ENCODE assay signal across 26 cellular contexts in the genomic region with DNA sequence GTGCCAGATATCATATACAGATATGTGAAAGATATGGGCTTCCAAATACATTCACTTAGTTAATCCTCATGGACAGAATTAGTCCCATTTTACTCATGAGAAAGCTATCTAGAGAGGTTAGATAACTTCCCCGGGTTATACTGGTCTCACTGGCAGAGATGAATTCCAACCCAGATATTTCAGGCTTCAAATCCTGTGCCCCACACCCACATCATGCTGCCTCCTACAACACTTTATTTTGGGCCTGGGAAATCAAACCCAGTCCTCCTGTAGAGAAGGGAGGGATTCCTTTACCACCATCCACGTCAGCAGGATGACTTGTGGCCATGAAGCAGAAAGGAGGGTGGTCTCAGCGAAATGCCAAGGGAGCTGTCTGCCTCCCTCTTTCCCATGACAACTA.
"Had no signal": no experiment of that assay in that cellular context is flagged by ENCODE, and none has a peak within 500 bp of the region (broad histone marks: within the 10 kb centered on the region; RNA-seq: fewer than 3 reads in every experiment).

No MANE protein-coding gene starts in this region.

- H3K4me1 ChIP-seq: stomach, suprapubic skin, testis, thyroid gland, tibial artery, tibial nerve, transverse colon, upper lobe of left lung, upper lobe of right lung, uterus, vagina had no signal

- H3K27me3 ChIP-seq: stomach, suprapubic skin, testis, thyroid gland, tibial artery, tibial nerve, transverse colon, upper lobe of left lung, upper lobe of right lung, uterus, vagina had no signal

- H3K4me3 ChIP-seq: stomach, suprapubic skin, testis, thoracic aorta, thyroid gland, tibial artery, tibial nerve, transverse colon, upper lobe of left lung, upper lobe of right lung, uterus, vagina had no signal

- H3K9me3 ChIP-seq: stomach, suprapubic skin, testis, thoracic aorta, thyroid gland, tibial artery, transverse colon, upper lobe of left lung, upper lobe of right lung, uterus, vagina had no signal

- H3K27ac ChIP-seq: stomach, suprapubic skin, testis, thoracic aorta, thyroid gland, tibial artery, tibial nerve, transverse colon, upper lobe of left lung, upper lobe of right lung, uterus, vagina had no signal

- ATAC-seq: stimulated activated effector memory CD8-positive, alpha-beta T cell treated with anti-CD3 and anti-CD28 coated beads, Interleukin-12 subunit alpha, Interleukin-12 subunit beta, amount 100 ng/mL, for 72 hours; stimulated activated memory B cell treated with anti-CD40 and anti-IgM and Interleukin-4, amounts not matched to agents 10 μg/mL and 1 μg/mL and 100 μg/mL, for 72 hours; stimulated activated naive B cell treated with anti-CD40 and anti-IgM and Interleukin-4, amounts not matched to agents 10 μg/mL and 1 μg/mL and 100 μg/mL, for 72 hours; stimulated activated naive CD8-positive, alpha-beta T cell treated with anti-CD3 and anti-CD28 coated beads, Interleukin-15, amount 100 ng/mL, for 72 hours; stimulated activated naive CD8-positive, alpha-beta T cell treated with anti-CD3 and anti-CD28 coated beads, Interleukin-15, Interleukin-2, amounts not matched to agents 100 U/mL and 50 U/mL, for 24 hours; upper lobe of right lung had no signal

- DNase-seq: stimulated activated CD4-positive, alpha-beta T cell treated with anti-CD3 and anti-CD28 coated beads, Interleukin-2, amount 100 ng/mL, for 48 hours; stimulated activated CD4-positive, alpha-beta T cell treated with anti-CD3 and anti-CD28 coated beads, Interleukin-4, amount 100 ng/mL, for 1 hour; stimulated activated CD4-positive, alpha-beta T cell treated with anti-CD3 and anti-CD28 coated beads, Interleukin-4, amount 100 ng/mL, for 24 hours; stimulated activated CD4-positive, alpha-beta T cell treated with anti-CD3 and anti-CD28 coated beads, Interleukin-4, amount 100 ng/mL, for 4 hours; stimulated activated CD8-positive, alpha-beta memory T cell treated with anti-CD3 and anti-CD28 coated beads, Interleukin-4, amount 100 ng/mL, for 48 hours; stimulated activated naive B cell treated with anti-CD40 and anti-IgM and Interleukin-4, amounts not matched to agents 10 μg/mL and 1 μg/mL and 100 μg/mL, for 72 hours; stimulated activated naive CD4-positive, alpha-beta T cell; stimulated activated naive CD4-positive, alpha-beta T cell treated with Interleukin-2 at 50 U/mL for 16 hours; stimulated activated naive CD8-positive, alpha-beta T cell treated with anti-CD3 and anti-CD28 coated beads, Interleukin-15, amount 100 ng/mL, for 72 hours; stimulated activated naive CD8-positive, alpha-beta T cell treated with anti-CD3 and anti-CD28 coated beads, Interleukin-15, Interleukin-2, amounts not matched to agents 100 U/mL and 50 U/mL, for 24 hours; stomach; substantia nigra; testis; thyroid gland; tibial artery; transverse colon; trophoblast cell; upper lobe of left lung; upper lobe of right lung; uterus had no signal

- H3K36me3 ChIP-seq: thoracic aorta, thyroid gland, transverse colon, upper lobe of right lung, uterus, vagina had no signal
